In the genomic region with DNA sequence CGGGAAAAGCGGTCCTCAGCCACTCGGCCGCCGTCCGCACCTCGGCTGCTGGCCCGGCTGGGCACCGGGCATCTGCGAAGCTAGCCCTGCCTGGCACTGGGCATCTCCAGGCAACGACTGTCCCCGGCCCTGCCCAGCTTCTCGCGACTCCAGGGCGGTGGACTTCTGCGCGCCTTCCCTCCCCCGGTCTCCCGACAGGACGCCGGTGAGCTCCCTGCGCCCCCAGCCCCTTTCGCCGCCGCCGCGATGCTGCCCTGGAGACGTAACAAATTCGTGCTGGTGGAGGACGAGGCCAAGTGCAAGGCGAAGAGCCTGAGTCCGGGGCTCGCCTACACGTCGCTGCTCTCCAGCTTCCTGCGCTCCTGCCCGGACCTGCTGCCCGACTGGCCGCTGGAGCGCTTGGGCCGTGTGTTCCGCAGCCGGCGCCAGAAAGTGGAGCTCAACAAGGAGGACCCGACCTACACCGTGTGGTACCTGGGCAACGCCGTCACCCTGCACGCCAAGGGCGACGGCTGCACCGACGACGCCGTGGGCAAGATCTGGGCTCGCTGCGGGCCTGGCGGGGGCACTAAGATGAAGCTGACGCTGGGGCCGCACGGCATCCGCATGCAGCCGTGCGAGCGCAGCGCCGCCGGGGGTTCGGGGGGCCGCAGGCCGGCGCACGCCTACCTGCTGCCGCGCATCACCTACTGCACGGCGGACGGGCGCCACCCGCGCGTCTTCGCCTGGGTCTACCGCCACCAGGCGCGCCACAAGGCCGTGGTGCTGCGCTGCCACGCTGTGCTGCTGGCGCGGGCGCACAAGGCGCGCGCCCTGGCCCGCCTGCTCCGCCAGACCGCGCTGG, we compare ENCODE assay signal across 1 cellular context.
TF ChIP-seq lines count a peak whose summit lies in the region.

No MANE protein-coding gene starts in this region.

TF ChIP-seq in HepG2, 621 proteins besides CTCF, POLR2A, EP300 and RAD21 (continued from another document):
- TF ChIP-seq, protein P1, sequence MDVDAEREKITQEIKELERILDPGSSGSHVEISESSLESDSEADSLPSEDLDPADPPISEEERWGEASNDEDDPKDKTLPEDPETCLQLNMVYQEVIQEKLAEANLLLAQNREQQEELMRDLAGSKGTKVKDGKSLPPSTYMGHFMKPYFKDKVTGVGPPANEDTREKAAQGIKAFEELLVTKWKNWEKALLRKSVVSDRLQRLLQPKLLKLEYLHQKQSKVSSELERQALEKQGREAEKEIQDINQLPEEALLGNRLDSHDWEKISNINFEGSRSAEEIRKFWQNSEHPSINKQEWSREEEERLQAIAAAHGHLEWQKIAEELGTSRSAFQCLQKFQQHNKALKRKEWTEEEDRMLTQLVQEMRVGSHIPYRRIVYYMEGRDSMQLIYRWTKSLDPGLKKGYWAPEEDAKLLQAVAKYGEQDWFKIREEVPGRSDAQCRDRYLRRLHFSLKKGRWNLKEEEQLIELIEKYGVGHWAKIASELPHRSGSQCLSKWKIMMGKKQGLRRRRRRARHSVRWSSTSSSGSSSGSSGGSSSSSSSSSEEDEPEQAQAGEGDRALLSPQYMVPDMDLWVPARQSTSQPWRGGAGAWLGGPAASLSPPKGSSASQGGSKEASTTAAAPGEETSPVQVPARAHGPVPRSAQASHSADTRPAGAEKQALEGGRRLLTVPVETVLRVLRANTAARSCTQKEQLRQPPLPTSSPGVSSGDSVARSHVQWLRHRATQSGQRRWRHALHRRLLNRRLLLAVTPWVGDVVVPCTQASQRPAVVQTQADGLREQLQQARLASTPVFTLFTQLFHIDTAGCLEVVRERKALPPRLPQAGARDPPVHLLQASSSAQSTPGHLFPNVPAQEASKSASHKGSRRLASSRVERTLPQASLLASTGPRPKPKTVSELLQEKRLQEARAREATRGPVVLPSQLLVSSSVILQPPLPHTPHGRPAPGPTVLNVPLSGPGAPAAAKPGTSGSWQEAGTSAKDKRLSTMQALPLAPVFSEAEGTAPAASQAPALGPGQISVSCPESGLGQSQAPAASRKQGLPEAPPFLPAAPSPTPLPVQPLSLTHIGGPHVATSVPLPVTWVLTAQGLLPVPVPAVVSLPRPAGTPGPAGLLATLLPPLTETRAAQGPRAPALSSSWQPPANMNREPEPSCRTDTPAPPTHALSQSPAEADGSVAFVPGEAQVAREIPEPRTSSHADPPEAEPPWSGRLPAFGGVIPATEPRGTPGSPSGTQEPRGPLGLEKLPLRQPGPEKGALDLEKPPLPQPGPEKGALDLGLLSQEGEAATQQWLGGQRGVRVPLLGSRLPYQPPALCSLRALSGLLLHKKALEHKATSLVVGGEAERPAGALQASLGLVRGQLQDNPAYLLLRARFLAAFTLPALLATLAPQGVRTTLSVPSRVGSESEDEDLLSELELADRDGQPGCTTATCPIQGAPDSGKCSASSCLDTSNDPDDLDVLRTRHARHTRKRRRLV (CRISPR knock-in tag; IDR thresholded peaks at IDR 0.05), result 0 out of 2 replicates have a peak, but pooled peaks have one; percentile 34
- no peak for TF ChIP-seq ZNF510 (CRISPR knock-in tag; IDR thresholded peaks at IDR 0.05; ENCODE audit: low read depth)
- TF ChIP-seq WIZ (CRISPR knock-in tag; IDR thresholded peaks at IDR 0.05), result peak; percentile 64; the same call in 1 of the 2 replicates
- TF ChIP-seq ZNF850 (CRISPR knock-in tag; conservative IDR thresholded peaks at IDR 0.05), result no peak
- TF ChIP-seq ETV6 (CRISPR knock-in tag; conservative IDR thresholded peaks at IDR 0.05), result no peak
- TF ChIP-seq ZNF44 (CRISPR knock-in tag; IDR thresholded peaks at IDR 0.05), result no peak
- no peak for TF ChIP-seq SMC3 (IDR thresholded peaks at IDR 0.05; ENCODE audit: low read length)
- no peak for TF ChIP-seq ZNF160 (CRISPR knock-in tag; IDR thresholded peaks at IDR 0.05)
- no peak for TF ChIP-seq ZNF12 (CRISPR knock-in tag; IDR thresholded peaks at IDR 0.05)
